13 cellular contexts compared by ENCODE assay signal in the genomic region with DNA sequence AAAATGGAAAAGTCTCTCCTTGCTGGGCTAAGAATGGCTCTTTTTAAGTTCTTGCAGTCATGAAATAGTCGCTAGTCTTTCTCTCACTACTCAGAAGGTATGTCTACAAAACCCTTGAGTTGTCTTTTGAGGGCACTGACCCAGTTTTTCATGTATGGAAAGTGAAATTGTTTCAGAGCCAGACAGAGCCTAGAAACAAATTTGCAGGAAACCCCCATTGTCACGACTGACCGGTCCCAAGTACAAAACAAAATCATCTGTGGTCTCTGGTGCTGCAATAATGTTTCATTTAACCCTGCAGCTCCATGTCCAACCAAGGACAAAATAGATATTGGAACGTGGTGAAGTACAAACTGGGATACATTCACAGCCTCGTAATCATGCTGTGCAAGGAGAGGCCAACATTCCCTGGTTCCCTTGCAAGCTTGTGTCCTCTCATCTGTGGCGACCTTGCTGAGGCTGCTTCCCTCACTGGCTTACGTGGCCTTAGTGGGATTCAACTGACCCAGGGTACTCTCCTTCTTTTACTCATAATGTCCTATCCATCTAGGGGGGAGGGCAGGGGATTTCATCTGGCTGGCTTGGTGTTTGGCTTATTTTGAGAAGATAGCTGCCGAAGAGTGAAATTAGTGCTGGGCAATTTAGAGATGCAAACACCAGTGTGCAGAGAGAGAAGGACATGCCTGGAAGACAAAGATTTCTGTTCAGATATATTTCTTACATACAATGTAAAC.
"Had no signal": no experiment of that assay in that cellular context is flagged by ENCODE, and none has a peak within 500 bp of the region (broad histone marks: within the 10 kb centered on the region; RNA-seq: fewer than 3 reads in every experiment).

No MANE protein-coding gene starts in this region.

- H3K9me3 Mint-ChIP-seq: activated naive CD4-positive, alpha-beta T cell treated with anti-CD3 and anti-CD28 coated beads, Interleukin-2, amount 50 U/mL, for 24 hours; effector memory CD8-positive, alpha-beta T cell; mesothelial cell of epicardium; neural crest cell had no signal

- H3K27me3 Mint-ChIP-seq: activated naive CD4-positive, alpha-beta T cell treated with anti-CD3 and anti-CD28 coated beads, Interleukin-2, amount 50 U/mL, for 24 hours; effector memory CD8-positive, alpha-beta T cell had no signal

- H3K9me3 ChIP-seq: stomach had no signal

- H3K4me3 ChIP-seq: stomach had no signal

- H3K27me3 ChIP-seq: brain microvascular endothelial cell, stomach had no signal

- H3K4me1 ChIP-seq: stomach had no signal

- H3K27ac ChIP-seq: brain microvascular endothelial cell, epithelial cell of prostate, stomach had no signal

- H3K27ac Mint-ChIP-seq: activated naive CD4-positive, alpha-beta T cell treated with anti-CD3 and anti-CD28 coated beads, Interleukin-2, amount 50 U/mL, for 24 hours; effector memory CD8-positive, alpha-beta T cell; mesothelial cell of epicardium had no signal

- H3K4me1 Mint-ChIP-seq: activated naive CD4-positive, alpha-beta T cell treated with anti-CD3 and anti-CD28 coated beads, Interleukin-2, amount 50 U/mL, for 24 hours; mesothelial cell of epicardium; neural crest cell had no signal

- H3K4me3 Mint-ChIP-seq: activated naive CD4-positive, alpha-beta T cell treated with anti-CD3 and anti-CD28 coated beads, Interleukin-2, amount 50 U/mL, for 24 hours; effector memory CD8-positive, alpha-beta T cell; mesothelial cell of epicardium; neural crest cell had no signal

- DNase-seq: activated T-cell treated with anti-CD3 and anti-CD28 coated beads, Interleukin-2, amount 50 U/mL, for 1 hour; brain microvascular endothelial cell; effector memory CD8-positive, alpha-beta T cell; hippocampal formation; kidney glomerular epithelial cell; stimulated activated CD4-positive, alpha-beta T cell treated with anti-CD3 and anti-CD28 coated beads, Interleukin-15, amount 100 ng/mL, for 24 hours; stimulated activated CD4-positive, alpha-beta T cell treated with anti-CD3 and anti-CD28 coated beads, Interleukin-4, amount 100 ng/mL, for 4 hours; stomach had no signal

- ATAC-seq: effector memory CD8-positive, alpha-beta T cell had no signal

- FAIRE-seq: urothelium cell line had no signal

- H3K36me3 Mint-ChIP-seq: activated naive CD4-positive, alpha-beta T cell treated with anti-CD3 and anti-CD28 coated beads, Interleukin-2, amount 50 U/mL, for 24 hours; mesothelial cell of epicardium had no signal

- H3K36me3 ChIP-seq: brain microvascular endothelial cell, stomach had no signal
